ENCODE assay signal across 21 cellular contexts in genomic region chr2:1567556-1568344, GRCh38.
"Had no signal": no experiment of that assay in that cellular context is flagged by ENCODE, and none has a peak within 500 bp of the region (broad histone marks: within the 10 kb centered on the region; RNA-seq: fewer than 3 reads in every experiment).

No MANE protein-coding gene starts in this region.

- FAIRE-seq: keratinocyte, pancreas, urothelium cell line had no signal

- DNase-seq: colonic mucosa; effector memory CD4-positive, alpha-beta T cell; erythroblast; esophagus squamous epithelium; foreskin melanocyte; hypothalamus; immature natural killer cell; mammary epithelial cell; natural killer cell; occipital lobe; sigmoid colon; stimulated activated CD4-positive, alpha-beta T cell treated with anti-CD3 and anti-CD28 coated beads, Interleukin-4, amount 100 ng/mL, for 4 hours; stimulated activated naive CD8-positive, alpha-beta T cell treated with anti-CD3 and anti-CD28 coated beads, Interleukin-15, Interleukin-2, amounts not matched to agents 100 U/mL and 50 U/mL, for 24 hours; substantia nigra had no signal

- ATAC-seq: natural killer cell; pancreas; stimulated activated memory B cell treated with anti-CD40 and anti-IgM and Interleukin-4, amounts not matched to agents 10 μg/mL and 1 μg/mL and 100 μg/mL, for 72 hours; stimulated activated naive CD8-positive, alpha-beta T cell treated with anti-CD3 and anti-CD28 coated beads, Interleukin-15, Interleukin-2, amounts not matched to agents 100 U/mL and 50 U/mL, for 24 hours had no signal

- H3K36me3 ChIP-seq: colonic mucosa, esophagus squamous epithelium, pancreas, sigmoid colon, thoracic aorta, tibial nerve, upper lobe of left lung had no signal

- H3K4me3 ChIP-seq: colonic mucosa, esophagus squamous epithelium, pancreas, sigmoid colon, thoracic aorta, tibial nerve, upper lobe of left lung had no signal

- H3K27me3 ChIP-seq: colonic mucosa, pancreas, tibial nerve, upper lobe of left lung had no signal

- H3K9me3 ChIP-seq: colonic mucosa, esophagus squamous epithelium, pancreas, sigmoid colon, thoracic aorta, tibial nerve, upper lobe of left lung had no signal

- H3K27ac ChIP-seq: colonic mucosa, esophagus squamous epithelium, pancreas, sigmoid colon, thoracic aorta, tibial nerve, upper lobe of left lung had no signal

- H3K4me1 ChIP-seq: colonic mucosa, esophagus squamous epithelium, pancreas, sigmoid colon had no signal
